In the genomic region with DNA sequence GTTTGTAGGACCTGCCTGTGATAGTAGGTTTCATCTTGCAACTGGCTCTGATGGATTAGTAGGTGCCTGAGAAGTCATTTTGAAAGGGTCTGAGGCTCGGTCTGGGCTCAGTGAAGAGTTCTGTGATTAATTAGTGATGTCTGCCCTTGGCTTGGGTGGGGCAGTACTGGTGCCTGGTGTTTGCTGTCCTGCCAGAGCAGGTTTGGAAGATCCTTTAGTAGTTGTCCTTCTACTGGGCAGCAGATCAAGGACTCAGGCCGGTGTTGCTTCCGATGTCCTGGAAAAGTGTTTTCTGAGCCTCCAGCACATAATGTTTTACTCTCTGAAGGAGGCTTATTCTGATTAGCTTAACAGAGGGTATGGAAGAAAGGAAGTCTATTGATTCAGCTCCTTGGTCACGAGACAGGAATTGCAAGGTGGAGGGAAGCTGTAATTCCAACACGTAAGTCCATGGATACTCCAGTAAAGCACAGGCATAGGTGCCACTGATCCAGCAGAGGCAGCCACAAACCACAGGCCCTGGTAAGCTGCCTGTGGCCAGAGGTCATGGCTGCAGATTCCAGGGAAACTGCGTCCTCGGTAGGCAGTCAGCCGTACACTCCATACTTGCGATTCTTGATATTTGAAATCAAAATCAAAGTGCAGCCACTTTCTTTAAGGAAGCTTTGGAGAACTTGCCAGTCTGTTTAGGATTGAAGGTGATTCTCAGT, we compare ENCODE assay signal across 1 cellular context.
TF ChIP-seq lines count a peak whose summit lies in the region.

No MANE protein-coding gene starts in this region.

TF ChIP-seq in HepG2, 621 proteins besides CTCF, POLR2A, EP300 and RAD21 (continued from another document and continues in another):
- TF ChIP-seq THAP9 (CRISPR knock-in tag; IDR thresholded peaks at IDR 0.05; ENCODE audit: borderline replicate concordance) (peak; percentile 56; the same call in 1 of the 2 replicates), SALL2 (CRISPR knock-in tag; IDR thresholded peaks at IDR 0.05) (0 out of 2 replicates have a peak, but pooled peaks have one; percentile 3), ARID2 (CRISPR knock-in tag; IDR thresholded peaks at IDR 0.05; ENCODE audit: borderline replicate concordance) (no peak), MYNN (CRISPR knock-in tag; IDR thresholded peaks at IDR 0.05; ENCODE audit: low read depth) (no peak), FOXP1 (IDR thresholded peaks at IDR 0.05) (no peak), FOXP1 (CRISPR knock-in tag; IDR thresholded peaks at IDR 0.05) (no peak), NCOA2 (CRISPR knock-in tag; IDR thresholded peaks at IDR 0.05) (peak; percentile 64), ZNF784 (CRISPR knock-in tag; IDR thresholded peaks at IDR 0.05; ENCODE audit: borderline replicate concordance) (0 out of 2 replicates have a peak, but pooled peaks have one; percentile 16), HIVEP1 (CRISPR knock-in tag; IDR thresholded peaks at IDR 0.05) (no peak), KLF11 (CRISPR knock-in tag; IDR thresholded peaks at IDR 0.05) (no peak), MBNL3 (CRISPR knock-in tag; conservative IDR thresholded peaks at IDR 0.05) (no peak), NR0B2 (CRISPR knock-in tag; IDR thresholded peaks at IDR 0.05) (0 out of 2 replicates have a peak, but pooled peaks have one; percentile 9), CHD2 (IDR thresholded peaks at IDR 0.05; ENCODE audit: low read depth, low read length) (no peak), KDM2A (CRISPR knock-in tag; IDR thresholded peaks at IDR 0.05; ENCODE audit: borderline replicate concordance, low read depth) (0 out of 2 replicates have a peak, but pooled peaks have one; percentile 24), DNMT3B (CRISPR knock-in tag; conservative IDR thresholded peaks at IDR 0.05) (no peak), ZSCAN29 (CRISPR knock-in tag; conservative IDR thresholded peaks at IDR 0.05) (no peak), FOSL2 (CRISPR knock-in tag; IDR thresholded peaks at IDR 0.05) (0 out of 2 replicates have a peak, but pooled peaks have one; percentile 10), JUN (CRISPR knock-in tag; IDR thresholded peaks at IDR 0.05) (no peak), MIXL1 (CRISPR knock-in tag; IDR thresholded peaks at IDR 0.05) (peak; percentile 66), NR2F1 (CRISPR knock-in tag; IDR thresholded peaks at IDR 0.05) (peak in 1 of 2 experiments; percentile 56; a peak in 2 of 4 replicates), HMGA1 (CRISPR knock-in tag; conservative IDR thresholded peaks at IDR 0.05) (no peak), MAFG (CRISPR knock-in tag; IDR thresholded peaks at IDR 0.05) (no peak), ZFYVE20 (CRISPR knock-in tag; IDR thresholded peaks at IDR 0.05; ENCODE audit: borderline replicate concordance, low read depth) (no peak), POLR2G (IDR thresholded peaks at IDR 0.05; ENCODE audit: low read depth, low read length) (peak; percentile 60; the same call in 1 of the 2 replicates)
- TF ChIP-seq, protein P1, sequence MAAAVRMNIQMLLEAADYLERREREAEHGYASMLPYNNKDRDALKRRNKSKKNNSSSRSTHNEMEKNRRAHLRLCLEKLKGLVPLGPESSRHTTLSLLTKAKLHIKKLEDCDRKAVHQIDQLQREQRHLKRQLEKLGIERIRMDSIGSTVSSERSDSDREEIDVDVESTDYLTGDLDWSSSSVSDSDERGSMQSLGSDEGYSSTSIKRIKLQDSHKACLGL (CRISPR knock-in tag; IDR thresholded peaks at IDR 0.05) = no peak
- TF ChIP-seq, protein P2, sequence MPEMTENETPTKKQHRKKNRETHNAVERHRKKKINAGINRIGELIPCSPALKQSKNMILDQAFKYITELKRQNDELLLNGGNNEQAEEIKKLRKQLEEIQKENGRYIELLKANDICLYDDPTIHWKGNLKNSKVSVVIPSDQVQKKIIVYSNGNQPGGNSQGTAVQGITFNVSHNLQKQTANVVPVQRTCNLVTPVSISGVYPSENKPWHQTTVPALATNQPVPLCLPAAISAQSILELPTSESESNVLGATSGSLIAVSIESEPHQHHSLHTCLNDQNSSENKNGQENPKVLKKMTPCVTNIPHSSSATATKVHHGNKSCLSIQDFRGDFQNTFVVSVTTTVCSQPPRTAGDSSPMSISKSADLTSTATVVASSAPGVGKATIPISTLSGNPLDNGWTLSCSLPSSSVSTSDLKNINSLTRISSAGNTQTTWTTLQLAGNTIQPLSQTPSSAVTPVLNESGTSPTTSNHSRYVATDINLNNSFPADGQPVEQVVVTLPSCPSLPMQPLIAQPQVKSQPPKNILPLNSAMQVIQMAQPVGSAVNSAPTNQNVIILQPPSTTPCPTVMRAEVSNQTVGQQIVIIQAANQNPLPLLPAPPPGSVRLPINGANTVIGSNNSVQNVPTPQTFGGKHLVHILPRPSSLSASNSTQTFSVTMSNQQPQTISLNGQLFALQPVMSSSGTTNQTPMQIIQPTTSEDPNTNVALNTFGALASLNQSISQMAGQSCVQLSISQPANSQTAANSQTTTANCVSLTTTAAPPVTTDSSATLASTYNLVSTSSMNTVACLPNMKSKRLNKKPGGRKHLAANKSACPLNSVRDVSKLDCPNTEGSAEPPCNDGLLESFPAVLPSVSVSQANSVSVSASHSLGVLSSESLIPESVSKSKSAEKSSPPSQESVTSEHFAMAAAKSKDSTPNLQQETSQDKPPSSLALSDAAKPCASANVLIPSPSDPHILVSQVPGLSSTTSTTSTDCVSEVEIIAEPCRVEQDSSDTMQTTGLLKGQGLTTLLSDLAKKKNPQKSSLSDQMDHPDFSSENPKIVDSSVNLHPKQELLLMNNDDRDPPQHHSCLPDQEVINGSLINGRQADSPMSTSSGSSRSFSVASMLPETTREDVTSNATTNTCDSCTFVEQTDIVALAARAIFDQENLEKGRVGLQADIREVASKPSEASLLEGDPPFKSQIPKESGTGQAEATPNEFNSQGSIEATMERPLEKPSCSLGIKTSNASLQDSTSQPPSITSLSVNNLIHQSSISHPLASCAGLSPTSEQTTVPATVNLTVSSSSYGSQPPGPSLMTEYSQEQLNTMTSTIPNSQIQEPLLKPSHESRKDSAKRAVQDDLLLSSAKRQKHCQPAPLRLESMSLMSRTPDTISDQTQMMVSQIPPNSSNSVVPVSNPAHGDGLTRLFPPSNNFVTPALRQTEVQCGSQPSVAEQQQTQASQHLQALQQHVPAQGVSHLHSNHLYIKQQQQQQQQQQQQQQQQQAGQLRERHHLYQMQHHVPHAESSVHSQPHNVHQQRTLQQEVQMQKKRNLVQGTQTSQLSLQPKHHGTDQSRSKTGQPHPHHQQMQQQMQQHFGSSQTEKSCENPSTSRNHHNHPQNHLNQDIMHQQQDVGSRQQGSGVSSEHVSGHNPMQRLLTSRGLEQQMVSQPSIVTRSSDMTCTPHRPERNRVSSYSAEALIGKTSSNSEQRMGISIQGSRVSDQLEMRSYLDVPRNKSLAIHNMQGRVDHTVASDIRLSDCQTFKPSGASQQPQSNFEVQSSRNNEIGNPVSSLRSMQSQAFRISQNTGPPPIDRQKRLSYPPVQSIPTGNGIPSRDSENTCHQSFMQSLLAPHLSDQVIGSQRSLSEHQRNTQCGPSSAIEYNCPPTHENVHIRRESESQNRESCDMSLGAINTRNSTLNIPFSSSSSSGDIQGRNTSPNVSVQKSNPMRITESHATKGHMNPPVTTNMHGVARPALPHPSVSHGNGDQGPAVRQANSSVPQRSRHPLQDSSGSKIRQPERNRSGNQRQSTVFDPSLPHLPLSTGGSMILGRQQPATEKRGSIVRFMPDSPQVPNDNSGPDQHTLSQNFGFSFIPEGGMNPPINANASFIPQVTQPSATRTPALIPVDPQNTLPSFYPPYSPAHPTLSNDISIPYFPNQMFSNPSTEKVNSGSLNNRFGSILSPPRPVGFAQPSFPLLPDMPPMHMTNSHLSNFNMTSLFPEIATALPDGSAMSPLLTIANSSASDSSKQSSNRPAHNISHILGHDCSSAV (CRISPR knock-in tag; IDR thresholded peaks at IDR 0.05; ENCODE audit: borderline replicate concordance) = no peak
- TF ChIP-seq, protein P3, sequence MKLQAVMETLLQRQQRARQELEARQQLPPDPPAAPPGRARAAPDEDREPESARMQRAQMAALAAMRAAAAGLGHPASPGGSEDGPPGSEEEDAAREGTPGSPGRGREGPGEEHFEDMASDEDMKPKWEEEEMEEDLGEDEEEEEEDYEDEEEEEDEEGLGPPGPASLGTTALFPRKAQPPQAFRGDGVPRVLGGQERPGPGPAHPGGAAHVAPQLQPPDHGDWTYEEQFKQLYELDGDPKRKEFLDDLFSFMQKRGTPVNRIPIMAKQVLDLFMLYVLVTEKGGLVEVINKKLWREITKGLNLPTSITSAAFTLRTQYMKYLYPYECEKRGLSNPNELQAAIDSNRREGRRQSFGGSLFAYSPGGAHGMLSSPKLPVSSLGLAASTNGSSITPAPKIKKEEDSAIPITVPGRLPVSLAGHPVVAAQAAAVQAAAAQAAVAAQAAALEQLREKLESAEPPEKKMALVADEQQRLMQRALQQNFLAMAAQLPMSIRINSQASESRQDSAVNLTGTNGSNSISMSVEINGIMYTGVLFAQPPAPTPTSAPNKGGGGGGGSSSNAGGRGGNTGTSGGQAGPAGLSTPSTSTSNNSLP (IDR thresholded peaks at IDR 0.05; ENCODE audit: low read depth, low read length) = no peak; the same call in 1 of the 2 replicates
- TF ChIP-seq, protein P4, sequence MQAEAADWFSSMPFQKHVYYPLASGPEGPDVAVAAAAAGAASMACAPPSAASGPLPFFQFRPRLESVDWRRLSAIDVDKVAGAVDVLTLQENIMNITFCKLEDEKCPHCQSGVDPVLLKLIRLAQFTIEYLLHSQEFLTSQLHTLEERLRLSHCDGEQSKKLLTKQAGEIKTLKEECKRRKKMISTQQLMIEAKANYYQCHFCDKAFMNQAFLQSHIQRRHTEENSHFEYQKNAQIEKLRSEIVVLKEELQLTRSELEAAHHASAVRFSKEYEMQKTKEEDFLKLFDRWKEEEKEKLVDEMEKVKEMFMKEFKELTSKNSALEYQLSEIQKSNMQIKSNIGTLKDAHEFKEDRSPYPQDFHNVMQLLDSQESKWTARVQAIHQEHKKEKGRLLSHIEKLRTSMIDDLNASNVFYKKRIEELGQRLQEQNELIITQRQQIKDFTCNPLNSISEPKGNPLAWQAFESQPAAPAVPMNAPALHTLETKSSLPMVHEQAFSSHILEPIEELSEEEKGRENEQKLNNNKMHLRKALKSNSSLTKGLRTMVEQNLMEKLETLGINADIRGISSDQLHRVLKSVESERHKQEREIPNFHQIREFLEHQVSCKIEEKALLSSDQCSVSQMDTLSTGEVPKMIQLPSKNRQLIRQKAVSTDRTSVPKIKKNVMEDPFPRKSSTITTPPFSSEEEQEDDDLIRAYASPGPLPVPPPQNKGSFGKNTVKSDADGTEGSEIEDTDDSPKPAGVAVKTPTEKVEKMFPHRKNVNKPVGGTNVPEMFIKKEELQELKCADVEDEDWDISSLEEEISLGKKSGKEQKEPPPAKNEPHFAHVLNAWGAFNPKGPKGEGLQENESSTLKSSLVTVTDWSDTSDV (CRISPR knock-in tag; IDR thresholded peaks at IDR 0.05) = no peak; the same call in 1 of the 2 replicates
- TF ChIP-seq, protein P5, sequence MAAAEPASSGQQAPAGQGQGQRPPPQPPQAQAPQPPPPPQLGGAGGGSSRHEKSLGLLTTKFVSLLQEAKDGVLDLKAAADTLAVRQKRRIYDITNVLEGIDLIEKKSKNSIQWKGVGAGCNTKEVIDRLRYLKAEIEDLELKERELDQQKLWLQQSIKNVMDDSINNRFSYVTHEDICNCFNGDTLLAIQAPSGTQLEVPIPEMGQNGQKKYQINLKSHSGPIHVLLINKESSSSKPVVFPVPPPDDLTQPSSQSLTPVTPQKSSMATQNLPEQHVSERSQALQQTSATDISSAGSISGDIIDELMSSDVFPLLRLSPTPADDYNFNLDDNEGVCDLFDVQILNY (CRISPR knock-in tag; conservative IDR thresholded peaks at IDR 0.05) = no peak
- TF ChIP-seq, protein P6, sequence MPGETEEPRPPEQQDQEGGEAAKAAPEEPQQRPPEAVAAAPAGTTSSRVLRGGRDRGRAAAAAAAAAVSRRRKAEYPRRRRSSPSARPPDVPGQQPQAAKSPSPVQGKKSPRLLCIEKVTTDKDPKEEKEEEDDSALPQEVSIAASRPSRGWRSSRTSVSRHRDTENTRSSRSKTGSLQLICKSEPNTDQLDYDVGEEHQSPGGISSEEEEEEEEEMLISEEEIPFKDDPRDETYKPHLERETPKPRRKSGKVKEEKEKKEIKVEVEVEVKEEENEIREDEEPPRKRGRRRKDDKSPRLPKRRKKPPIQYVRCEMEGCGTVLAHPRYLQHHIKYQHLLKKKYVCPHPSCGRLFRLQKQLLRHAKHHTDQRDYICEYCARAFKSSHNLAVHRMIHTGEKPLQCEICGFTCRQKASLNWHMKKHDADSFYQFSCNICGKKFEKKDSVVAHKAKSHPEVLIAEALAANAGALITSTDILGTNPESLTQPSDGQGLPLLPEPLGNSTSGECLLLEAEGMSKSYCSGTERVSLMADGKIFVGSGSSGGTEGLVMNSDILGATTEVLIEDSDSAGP (CRISPR knock-in tag; IDR thresholded peaks at IDR 0.05; ENCODE audit: borderline replicate concordance) = no peak
- TF ChIP-seq, protein P7, sequence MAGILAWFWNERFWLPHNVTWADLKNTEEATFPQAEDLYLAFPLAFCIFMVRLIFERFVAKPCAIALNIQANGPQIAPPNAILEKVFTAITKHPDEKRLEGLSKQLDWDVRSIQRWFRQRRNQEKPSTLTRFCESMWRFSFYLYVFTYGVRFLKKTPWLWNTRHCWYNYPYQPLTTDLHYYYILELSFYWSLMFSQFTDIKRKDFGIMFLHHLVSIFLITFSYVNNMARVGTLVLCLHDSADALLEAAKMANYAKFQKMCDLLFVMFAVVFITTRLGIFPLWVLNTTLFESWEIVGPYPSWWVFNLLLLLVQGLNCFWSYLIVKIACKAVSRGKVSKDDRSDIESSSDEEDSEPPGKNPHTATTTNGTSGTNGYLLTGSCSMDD (CRISPR knock-in tag; IDR thresholded peaks at IDR 0.05) = no peak
